16 cellular contexts compared by ENCODE assay signal in the genomic region with DNA sequence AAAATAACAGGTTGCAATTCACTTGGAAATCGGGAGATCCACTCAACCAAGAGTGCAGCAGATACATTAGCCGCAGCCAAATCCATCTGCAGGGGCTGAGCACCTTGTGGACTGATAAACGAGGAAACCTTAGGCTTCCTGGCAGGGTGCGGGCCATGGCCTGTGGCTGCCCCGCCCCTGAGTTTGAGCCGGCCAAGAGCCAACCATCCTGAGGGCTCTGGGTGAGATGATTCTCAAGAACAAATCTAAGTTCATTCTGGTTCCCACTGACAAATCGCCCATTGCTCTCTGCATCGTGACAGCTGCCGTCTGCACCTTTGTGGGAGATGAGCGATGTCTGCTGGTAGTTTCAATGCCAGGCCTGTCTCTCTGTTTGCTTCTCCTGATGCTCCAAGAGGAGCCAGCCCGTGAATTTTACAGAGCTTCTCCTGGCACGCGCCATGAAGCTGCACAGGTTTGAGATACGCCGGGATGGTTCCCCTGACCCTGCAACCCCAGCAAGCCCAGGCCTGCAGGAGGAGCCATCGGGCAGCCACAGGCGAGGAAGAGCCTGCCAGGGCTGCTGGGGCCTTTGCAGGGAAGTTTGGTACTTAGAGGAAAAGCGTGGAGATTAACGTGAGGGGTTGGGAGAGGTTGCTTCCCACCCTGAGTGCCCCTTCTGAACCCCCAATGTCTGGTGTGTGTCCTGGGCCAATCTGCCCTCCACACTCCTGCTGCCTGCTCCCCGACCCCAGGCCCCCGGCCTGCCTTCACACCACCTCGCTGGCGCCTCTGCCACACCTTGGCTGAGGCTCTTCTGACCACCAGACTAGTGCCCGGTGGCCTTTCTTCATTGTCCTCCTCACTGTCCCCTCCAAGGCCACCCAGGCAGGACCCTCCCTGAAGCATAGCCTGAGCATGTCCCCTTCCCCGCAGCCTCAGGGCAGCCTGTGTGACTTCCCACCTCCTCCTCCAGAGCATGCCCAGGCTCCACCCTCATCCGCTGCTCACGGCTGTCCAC.
DNase-seq lines count a peak whose midpoint lies in the region; ATAC-seq, FAIRE-seq and TF ChIP-seq lines count a peak whose summit lies in the region.
"Had no signal": no experiment of that assay in that cellular context is flagged by ENCODE, and none has a peak within 500 bp of the region (broad histone marks: within the 10 kb centered on the region; RNA-seq: fewer than 3 reads in every experiment).

No MANE protein-coding gene starts in this region.

- H3K9me3 ChIP-seq in BE2C, result no peaks in the 10 kb centered on the region
- H3K9me3 ChIP-seq in HepG2 (ENCODE audit: low read length), result no peaks in the 10 kb centered on the region
- H3K9me3 ChIP-seq in hepatocyte (ENCODE audit: low read depth), result no peaks in the 10 kb centered on the region
- H3K9me3 ChIP-seq: mucosa of descending colon had no signal

- no TSS peak for BruUV-seq in HepG2 (replicated peaks; lab: Mats Ljungman, UMichigan)

- H3K27me3 ChIP-seq in BE2C (no peaks in the 10 kb centered on the region), HepG2 (ENCODE audit: control insufficient read depth in 1 of 2, insufficient read depth in 2 of 2, low read length in 2 of 2) (peaks cover 9 to 61% of the 10 kb centered on the region in 2 experiments; a peak in 4 of 5 replicates), hepatocyte (no peaks in the 10 kb centered on the region)

- H3K36me3 Mint-ChIP-seq in WTC11, result no peaks in the 10 kb centered on the region
- H3K36me3 Mint-ChIP-seq in activated naive CD4-positive, alpha-beta T cell treated with anti-CD3 and anti-CD28 coated beads for 36 hours (ENCODE audit: low read depth), result no peaks in the 10 kb centered on the region
- H3K36me3 Mint-ChIP-seq: immature natural killer cell had no signal

- no peak overlapping the region for H3K27ac Mint-ChIP-seq in WTC11
- H3K27ac Mint-ChIP-seq in activated naive CD4-positive, alpha-beta T cell treated with anti-CD3 and anti-CD28 coated beads for 36 hours, result no peak overlapping the region
- H3K27ac Mint-ChIP-seq: immature natural killer cell had no signal

- ATAC-seq in WTC11 (peak; percentile 91), HepG2 (peak; percentile 73)
- ATAC-seq: mucosa of descending colon had no signal

- H3K4me2 ChIP-seq in HepG2 (ENCODE audit: low read depth, low read length), result no peak overlapping the region
- H3K4me2 ChIP-seq in hepatocyte, result no peak overlapping the region

- H3K36me3 ChIP-seq in BE2C, result no peaks in the 10 kb centered on the region
- H3K36me3 ChIP-seq in HepG2 (replicated peaks in 1 of 2; ENCODE audit: control insufficient read depth in 1 of 2, insufficient read depth in 2 of 2, low read length in 2 of 2), result no peaks in the 10 kb centered on the region
- no peaks in the 10 kb centered on the region for H3K36me3 ChIP-seq in hepatocyte (replicated peaks; ENCODE audit: insufficient read depth, low read depth)

- H3K4me3 Mint-ChIP-seq in WTC11, result no peak overlapping the region
- H3K4me3 Mint-ChIP-seq in activated naive CD4-positive, alpha-beta T cell treated with anti-CD3 and anti-CD28 coated beads for 36 hours, result no peak overlapping the region
- H3K4me3 Mint-ChIP-seq: immature natural killer cell had no signal

- TF ChIP-seq RAD21 in HepG2 (CRISPR knock-in tag; IDR thresholded peaks at IDR 0.05), result no peak

- CTCF ChIA-PET in WTC11 (lab: Charles Lee) (interaction anchor here (1.6 kb wide), 1 partner anchor 174 kb away, joined by 4 read pairs; no protein-coding TSS in a partner anchor), HepG2 (lab: Yijun Ruan, JAX; ENCODE audit: low intra/inter-chr PET ratio, low total read pairs) (no interaction called here)
- CTCF ChIA-PET in activated naive CD4-positive, alpha-beta T cell treated with anti-CD3 and anti-CD28 coated beads for 36 hours (lab: Charles Lee), result no interaction called here

- no peak for TF ChIP-seq POLR2A in HepG2 (IDR thresholded peaks at IDR 0.05; ENCODE audit: insufficient read depth in 1 of 2, low read depth in 2 of 2, low read length in 2 of 2)

- no peak for TF ChIP-seq EP300 in HepG2 (IDR thresholded peaks at IDR 0.05; ENCODE audit: low read depth in 2 of 2, low read length in 2 of 2)
- no peak for TF ChIP-seq EP300 in HepG2 (CRISPR knock-in tag; IDR thresholded peaks at IDR 0.05; ENCODE audit: borderline replicate concordance)

- H2AFZ ChIP-seq in HepG2 (ENCODE audit: low read length), result no peak overlapping the region
- H2AFZ ChIP-seq in hepatocyte, result no peak overlapping the region

- H3K9me3 Mint-ChIP-seq in WTC11, result no peaks in the 10 kb centered on the region
- H3K9me3 Mint-ChIP-seq in activated naive CD4-positive, alpha-beta T cell treated with anti-CD3 and anti-CD28 coated beads for 36 hours, result no peaks in the 10 kb centered on the region
- H3K9me3 Mint-ChIP-seq: immature natural killer cell had no signal

- DNase-seq in BE2C, result peak; percentile 6
- peak; percentile 45 for DNase-seq in HT-29 (ENCODE audit: low spot score)
- peak; percentile 56 for DNase-seq in WTC11 (ENCODE audit: low spot score)
- no peak for DNase-seq in HepG2 (ENCODE audit: low spot score)
- no peak for DNase-seq in hepatocyte (ENCODE audit: low spot score)
- DNase-seq in activated naive CD4-positive, alpha-beta T cell treated with anti-CD3 and anti-CD28 coated beads for 36 hours, result no peak
- DNase-seq in NCI-H526 treated with DMSO at 0.1 percent for 48 hours (lab: John Stamatoyannopoulos, UW), result no peak
- no peak for DNase-seq in AG08396 (ENCODE audit: low spot score)
- DNase-seq: activated naive CD4-positive, alpha-beta T cell; DMS153; foreskin melanocyte; immature natural killer cell; KBM-7; NCI-H187; stimulated activated CD4-positive, alpha-beta T cell treated with anti-CD3 and anti-CD28 coated beads, Interleukin-15, amount 100 ng/mL, for 24 hours had no signal

- peaks cover 9% of the 10 kb centered on the region; the same call in 1 of the 2 replicates for H3K4me1 Mint-ChIP-seq in WTC11
- no peaks in the 10 kb centered on the region for H3K4me1 Mint-ChIP-seq in activated naive CD4-positive, alpha-beta T cell treated with anti-CD3 and anti-CD28 coated beads for 36 hours (ENCODE audit: low read depth)
- H3K4me1 Mint-ChIP-seq: immature natural killer cell had no signal

- in situ Hi-C loops in HepG2 (cut with HindIII; ENCODE audit: extremely low pct_ligation_motif_present, low pct_unique_long_range_greater_than_20kb), result no loop called here

- WGBS in HepG2 (ENCODE audit: low lambda C conversion rate), result 12% methylated on average over 10 of the region's 27 CpGs
- WGBS in hepatocyte (ENCODE audit: low lambda C conversion rate, missing lambda C conversion rate), result 77% methylated on average over 27 of the region's 27 CpGs

- POLR2A ChIA-PET in WTC11 (lab: Charles Lee), result no interaction called here
- POLR2A ChIA-PET in HepG2 (lab: Yijun Ruan, JAX), result no interaction called here

- H4K20me1 ChIP-seq in HepG2 (ENCODE audit: insufficient read depth, low read length) (0 out of 2 replicates have a peak, but pooled peaks cover 3% of the 10 kb centered on the region), hepatocyte (ENCODE audit: insufficient read depth, poor library complexity, severe bottlenecking) (no peaks in the 10 kb centered on the region)

- intact Hi-C loops in HepG2 (cut with micrococcal nuclease; ENCODE audit: unreplicated experiment), result loop anchor here (2.0 kb wide), 1 partner anchor 23 kb away; no protein-coding TSS in a partner anchor
- intact Hi-C loops in activated naive CD4-positive, alpha-beta T cell treated with anti-CD3 and anti-CD28 coated beads for 36 hours (cut with micrococcal nuclease), result no loop called here

- H3K27me3 Mint-ChIP-seq in WTC11 (ENCODE audit: low read depth), result no peaks in the 10 kb centered on the region; the same call in 1 of the 2 replicates
- peaks cover 7% of the 10 kb centered on the region for H3K27me3 Mint-ChIP-seq in activated naive CD4-positive, alpha-beta T cell treated with anti-CD3 and anti-CD28 coated beads for 36 hours (ENCODE audit: low read depth)

- H3K79me2 ChIP-seq in HepG2 (ENCODE audit: insufficient read depth, low read length) (no peaks in the 10 kb centered on the region), hepatocyte (no peaks in the 10 kb centered on the region)

- no peaks in the 10 kb centered on the region for H3K9me2 ChIP-seq in hepatocyte (replicated peaks; ENCODE audit: insufficient read depth)

- H3K27ac ChIP-seq in HepG2 (ENCODE audit: extremely low read length, insufficient read depth, low read length) (no peak overlapping the region), hepatocyte (no peak overlapping the region)

- H3K4me3 ChIP-seq in BE2C (ENCODE audit: low read depth, low read length) (no peak overlapping the region), HepG2 (replicated peaks in 1 of 3; ENCODE audit: insufficient read depth in 1 of 3, low read depth in 2 of 3, low read length in 3 of 3) (no peak overlapping the region), hepatocyte (no peak overlapping the region)
- H3K4me3 ChIP-seq: mucosa of descending colon had no signal

- TF ChIP-seq CTCF in BE2C (IDR thresholded peaks at IDR 0.05; ENCODE audit: low read depth, low read length) (peak; percentile 46), WTC11 (IDR thresholded peaks at IDR 0.05) (no peak), HepG2 (CRISPR knock-in tag; IDR thresholded peaks at IDR 0.05) (peak; percentile 46), hepatocyte (IDR thresholded peaks at IDR 0.05; ENCODE audit: poor library complexity) (no peak)

- H3K4me1 ChIP-seq in BE2C, result no peaks in the 10 kb centered on the region
- H3K4me1 ChIP-seq in HepG2 (ENCODE audit: insufficient read depth, low read length), result no peaks in the 10 kb centered on the region
- no peaks in the 10 kb centered on the region for H3K4me1 ChIP-seq in hepatocyte (ENCODE audit: insufficient read depth)

- no peak overlapping the region for H3K9ac ChIP-seq in HepG2 (ENCODE audit: insufficient read depth, low read depth, low read length)

- no peak for FAIRE-seq in HepG2 (lab: Jason Lieb, UNC)

TF ChIP-seq in WTC11, 78 proteins besides CTCF, POLR2A, EP300 and RAD21:
- TF ChIP-seq ZNF121 (CRISPR knock-in tag; IDR thresholded peaks at IDR 0.05), result no peak
- TF ChIP-seq FOXP1 (CRISPR knock-in tag; IDR thresholded peaks at IDR 0.05; ENCODE audit: borderline replicate concordance), result peak; percentile 32; the same call in 1 of the 2 replicates

Comparison
In these comparisons a context has a peak if more than half of its experiments do, and no peak if none do; other contexts are left out.
1. DNase-seq: peak in BE2C (single experiment), HT-29 (single experiment) and WTC11 (single experiment); none in HepG2 (single experiment), hepatocyte (single experiment), activated naive CD4-positive, alpha-beta T cell treated with anti-CD3 and anti-CD28 coated beads for 36 hours (single experiment), NCI-H526 treated with DMSO at 0.1 percent for 48 hours (single experiment) and AG08396 (single experiment).
2. CTCF ChIP-seq: peak in BE2C (single experiment) and HepG2 (single experiment); none in WTC11 (single experiment) and hepatocyte (single experiment).